In genomic region chr2:37415128-37415817, GRCh38 we compare ENCODE assay signal across 10 cellular contexts.
A peak's percentile ranks its signal among the peaks of the same experiment; 100 is the strongest.
DNase-seq lines count a peak whose midpoint lies in the region; ATAC-seq and TF ChIP-seq lines count a peak whose summit lies in the region.
"Had no signal": no experiment of that assay in that cellular context is flagged by ENCODE, and none has a peak within 500 bp of the region (broad histone marks: within the 10 kb centered on the region; RNA-seq: fewer than 3 reads in every experiment).

No MANE protein-coding gene starts in this region.

- 80 to 93% (median 87%) methylated on average over 7 of the region's 7 CpGs for WGBS in stomach, 5 donors

- H3K4me1 Mint-ChIP-seq in activated naive CD8-positive, alpha-beta T cell treated with anti-CD3 and anti-CD28 coated beads for 36 hours, result peaks cover 11% of the 10 kb centered on the region

- intact Hi-C loops in stomach (cut with DNase I; ENCODE audit: low total_unique reads), result no loop called here

- H3K9me3 Mint-ChIP-seq in activated naive CD8-positive, alpha-beta T cell treated with anti-CD3 and anti-CD28 coated beads for 36 hours, result no peaks in the 10 kb centered on the region
- H3K9me3 Mint-ChIP-seq: neural crest cell had no signal

- no peak overlapping the region for H3K4me3 Mint-ChIP-seq in activated naive CD8-positive, alpha-beta T cell treated with anti-CD3 and anti-CD28 coated beads for 36 hours
- H3K4me3 Mint-ChIP-seq: neural crest cell had no signal

- no peak for ATAC-seq in HG03354 (IDR thresholded peaks at IDR 0.05; ENCODE audit: poor library complexity, severe bottlenecking, unreplicated experiment)

- H3K27ac Mint-ChIP-seq in activated naive CD8-positive, alpha-beta T cell treated with anti-CD3 and anti-CD28 coated beads for 36 hours, result no peak overlapping the region

- no peak for TF ChIP-seq POLR2A in stomach (IDR thresholded peaks at IDR 0.05)

- no peak for TF ChIP-seq CTCF in stomach (IDR thresholded peaks at IDR 0.05)

- H3K36me3 Mint-ChIP-seq in activated naive CD8-positive, alpha-beta T cell treated with anti-CD3 and anti-CD28 coated beads for 36 hours, result no peaks in the 10 kb centered on the region

- DNase-seq in NCI-H1092 treated with DMSO at 0.1 percent for 48 hours (lab: John Stamatoyannopoulos, UW) (peak; percentile 13), NCI-H1092 (lab: John Stamatoyannopoulos, UW) (no peak), NCI-H2196 treated with DMSO at 0.1 percent for 48 hours (lab: John Stamatoyannopoulos, UW; ENCODE audit: unreplicated experiment) (peak; percentile 17), dermis blood vessel endothelial cell (peak; percentile 49), retina (peak; percentile 10), stomach (no peak)
- DNase-seq in activated naive CD8-positive, alpha-beta T cell treated with anti-CD3 and anti-CD28 coated beads for 36 hours, result no peak

- no peaks in the 10 kb centered on the region for H3K27me3 Mint-ChIP-seq in activated naive CD8-positive, alpha-beta T cell treated with anti-CD3 and anti-CD28 coated beads for 36 hours

- no peak overlapping the region for H3K4me3 ChIP-seq in stomach
- H3K4me3 ChIP-seq: thoracic aorta had no signal

- H3K27ac ChIP-seq in stomach, result no peak overlapping the region
- H3K27ac ChIP-seq: thoracic aorta had no signal

- H3K4me1 ChIP-seq in stomach, result peaks cover 0 to 10% (median 2%) of the 10 kb centered on the region in 4 donors

- no peaks in the 10 kb centered on the region for H3K9me3 ChIP-seq in stomach
- H3K9me3 ChIP-seq: thoracic aorta had no signal

- TF ChIP-seq EP300 in stomach (IDR thresholded peaks at IDR 0.05), result no peak

- no peaks in the 10 kb centered on the region for H3K27me3 ChIP-seq in stomach

- H3K36me3 ChIP-seq in stomach, result no peaks in the 10 kb centered on the region
- H3K36me3 ChIP-seq: thoracic aorta had no signal

Comparison
In these comparisons a context has a peak if more than half of its experiments do, and no peak if none do; other contexts are left out.
1. DNase-seq: peak in NCI-H1092 treated with DMSO at 0.1 percent for 48 hours (single experiment), NCI-H2196 treated with DMSO at 0.1 percent for 48 hours (single experiment), dermis blood vessel endothelial cell (single experiment) and retina (single experiment); none in NCI-H1092 (single experiment), activated naive CD8-positive, alpha-beta T cell treated with anti-CD3 and anti-CD28 coated beads for 36 hours (single experiment) and stomach (single experiment).